ENCODE assay signal across 9 cellular contexts in the genomic region with DNA sequence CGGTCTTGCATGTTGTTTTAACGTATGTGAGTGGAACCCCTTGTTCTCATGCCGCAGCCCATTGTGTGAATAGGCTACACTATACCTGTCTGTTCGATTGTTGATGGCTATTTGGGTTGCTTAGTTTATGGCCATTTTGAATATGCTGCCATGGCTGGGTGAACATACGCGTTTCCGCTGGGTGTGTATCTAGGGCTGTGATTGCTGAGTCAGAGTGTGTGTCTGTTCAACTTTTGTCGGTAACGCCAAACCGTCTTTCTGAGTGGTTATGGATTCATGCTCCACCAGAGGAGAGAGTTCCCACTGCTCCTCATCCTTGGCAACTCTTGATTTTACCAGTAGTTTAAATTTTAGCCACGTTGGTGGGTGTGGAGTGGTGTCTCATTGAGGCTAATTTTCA.
"Had no signal": no experiment of that assay in that cellular context is flagged by ENCODE, and none has a peak within 500 bp of the region (broad histone marks: within the 10 kb centered on the region; RNA-seq: fewer than 3 reads in every experiment).

No MANE protein-coding gene starts in this region.

- H3K27me3 ChIP-seq: tibial nerve had no signal

- H3K36me3 ChIP-seq: tibial nerve had no signal

- H3K4me3 Mint-ChIP-seq: activated CD8-positive, alpha-beta T cell treated with anti-CD3 and anti-CD28 coated beads for 36 hours; activated naive CD8-positive, alpha-beta T cell; activated T-helper 17 cell treated with anti-CD3 and anti-CD28 coated beads, Interleukin-2, amount 50 U/mL, for 72 hours had no signal

- H3K9me3 ChIP-seq: tibial nerve had no signal

- H3K4me1 Mint-ChIP-seq: activated T-helper 17 cell treated with anti-CD3 and anti-CD28 coated beads, Interleukin-2, amount 50 U/mL, for 72 hours had no signal

- H3K4me3 ChIP-seq: tibial nerve had no signal

- FAIRE-seq: keratinocyte had no signal

- H3K27ac Mint-ChIP-seq: activated CD8-positive, alpha-beta T cell treated with anti-CD3 and anti-CD28 coated beads for 36 hours; activated naive CD8-positive, alpha-beta T cell; activated T-helper 17 cell treated with anti-CD3 and anti-CD28 coated beads, Interleukin-2, amount 50 U/mL, for 72 hours had no signal

- H3K36me3 Mint-ChIP-seq: activated naive CD8-positive, alpha-beta T cell had no signal

- H3K9me3 Mint-ChIP-seq: activated CD8-positive, alpha-beta T cell treated with anti-CD3 and anti-CD28 coated beads for 36 hours; activated T-helper 17 cell treated with anti-CD3 and anti-CD28 coated beads, Interleukin-2, amount 50 U/mL, for 72 hours had no signal

- DNase-seq: activated CD8-positive, alpha-beta T cell treated with anti-CD3 and anti-CD28 coated beads for 36 hours; anterior cingulate cortex; foreskin melanocyte; left ventricle myocardium superior; T1000 had no signal
